ENCODE assay signal across 1 cellular context in genomic region chr17:42964161-42964932, GRCh38.
TF ChIP-seq lines count a peak whose summit lies in the region.

Gene AARSD1, minus strand, starts transcription at chr17:42964454. Its CDS starts 14 bp downstream, at chr17:42964440.

TF ChIP-seq in K562, 482 proteins besides CTCF, POLR2A, EP300 and RAD21 (continued from another document and continues in another):
- TF ChIP-seq MGA (IDR thresholded peaks at IDR 0.05) = peak; percentile 92
- TF ChIP-seq TAF7 (tag; IDR thresholded peaks at IDR 0.05) = no peak
- peak; percentile 96 for TF ChIP-seq ZBTB2 (IDR thresholded peaks at IDR 0.05)
- TF ChIP-seq HINFP (tag; conservative IDR thresholded peaks at IDR 0.05; ENCODE audit: low read depth) = no peak
- TF ChIP-seq ZNF583 (CRISPR knock-in tag; IDR thresholded peaks at IDR 0.05) = no peak
- TF ChIP-seq CXXC5 (CRISPR knock-in tag; IDR thresholded peaks at IDR 0.05) = peak; percentile 83
- TF ChIP-seq MTA3 (IDR thresholded peaks at IDR 0.05; ENCODE audit: borderline replicate concordance) = peak; percentile 98
- no peak for TF ChIP-seq ZNF280B (CRISPR knock-in tag; IDR thresholded peaks at IDR 0.05)
- no peak for TF ChIP-seq ZNF224 (CRISPR knock-in tag; IDR thresholded peaks at IDR 0.05)
- no peak for TF ChIP-seq GATAD2A (IDR thresholded peaks at IDR 0.05)
- no peak for TF ChIP-seq THRA (IDR thresholded peaks at IDR 0.05)
- TF ChIP-seq ZNF780A (CRISPR knock-in tag; IDR thresholded peaks at IDR 0.05) = no peak
- TF ChIP-seq ZFP91 (CRISPR knock-in tag; IDR thresholded peaks at IDR 0.05) = no peak
- no peak for TF ChIP-seq ZNF184 (CRISPR knock-in tag; IDR thresholded peaks at IDR 0.05)
- TF ChIP-seq NCOA1 (IDR thresholded peaks at IDR 0.05; ENCODE audit: low read depth) = peak; percentile 66; the same call in 1 of the 2 replicates
- peak; percentile 46 for TF ChIP-seq JUND (IDR thresholded peaks at IDR 0.05; ENCODE audit: borderline replicate concordance, low read depth, low read length)
- TF ChIP-seq JUND (tag; IDR thresholded peaks at IDR 0.05; ENCODE audit: borderline replicate concordance, low read depth, low read length) = no peak; the same call in 2 of the 3 replicates
- TF ChIP-seq NFXL1 (CRISPR knock-in tag; IDR thresholded peaks at IDR 0.05) = no peak
- TF ChIP-seq TEAD1 (CRISPR knock-in tag; IDR thresholded peaks at IDR 0.05) = peak; percentile 71 to 88
- TF ChIP-seq FOXJ3 (CRISPR knock-in tag; IDR thresholded peaks at IDR 0.05) = no peak
- no peak for TF ChIP-seq ILK (tag; IDR thresholded peaks at IDR 0.05; ENCODE audit: borderline replicate concordance, low read depth)
- TF ChIP-seq GTF3C2 (IDR thresholded peaks at IDR 0.05; ENCODE audit: borderline replicate concordance, extremely low read depth, insufficient read length) = peak; percentile 10
- TF ChIP-seq ZNF121 (CRISPR knock-in tag; conservative IDR thresholded peaks at IDR 0.05) = no peak
- TF ChIP-seq WHSC1 (IDR thresholded peaks at IDR 0.05; ENCODE audit: low read length) = no peak
- TF ChIP-seq ARID4B (CRISPR knock-in tag; IDR thresholded peaks at IDR 0.05) = peak; percentile 68; the same call in 1 of the 2 replicates
- peak; percentile 68 to 96; a peak in 3 of 4 replicates for TF ChIP-seq HDAC1 (IDR thresholded peaks at IDR 0.05)
- TF ChIP-seq MEIS2 (IDR thresholded peaks at IDR 0.05; ENCODE audit: partially characterized antibody) = peak; percentile 90
- no peak for TF ChIP-seq RBM22 (IDR thresholded peaks at IDR 0.05; ENCODE audit: low read depth, low read length, poor library complexity, severe bottlenecking)
